Comparison of ENCODE assay signal across 20 cellular contexts in the genomic region with DNA sequence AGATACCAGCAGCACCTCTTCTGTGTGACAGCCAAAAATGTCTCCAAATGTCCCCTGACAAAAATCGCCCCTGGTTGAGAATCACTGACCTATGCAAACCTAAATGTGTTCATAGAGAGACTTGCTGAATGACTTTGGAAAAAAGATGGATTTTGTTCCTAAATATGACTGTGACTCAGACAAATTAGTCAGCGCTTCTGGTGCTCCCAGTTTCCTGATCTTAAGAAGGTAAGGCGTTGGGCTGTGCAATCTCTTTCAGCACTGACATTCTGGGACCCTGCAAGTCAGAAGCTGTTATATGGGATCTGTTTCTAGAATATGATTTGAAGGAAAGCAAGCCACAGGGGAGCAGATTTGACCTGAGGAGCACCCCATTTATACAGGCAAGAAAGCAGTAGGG.
DNase-seq lines count a peak whose midpoint lies in the region; ATAC-seq, FAIRE-seq and TF ChIP-seq lines count a peak whose summit lies in the region.
"Had no signal": no experiment of that assay in that cellular context is flagged by ENCODE, and none has a peak within 500 bp of the region (broad histone marks: within the 10 kb centered on the region; RNA-seq: fewer than 3 reads in every experiment).

No MANE protein-coding gene starts in this region.

- WGBS in sigmoid colon, 2 donors = 90 to 91% methylated on average over 3 of the region's 3 CpGs
- WGBS in adrenal gland, 4 donors = 88 to 93% (median 88%) methylated on average over 3 of the region's 3 CpGs

- no peak overlapping the region for H3K27ac ChIP-seq in breast epithelium
- no peak overlapping the region for H3K27ac ChIP-seq in astrocyte (ENCODE audit: low read depth, low read length)
- no peak overlapping the region for H3K27ac ChIP-seq in sigmoid colon
- H3K27ac ChIP-seq in adrenal gland = no peak overlapping the region
- H3K27ac ChIP-seq: 22Rv1, BLaER1, HL-60 had no signal

- H3K4me2 ChIP-seq in astrocyte (ENCODE audit: low read length) = peak overlapping the region; percentile 27
- H3K4me2 ChIP-seq: BLaER1 had no signal

- no peaks in the 10 kb centered on the region for H3K79me2 ChIP-seq in astrocyte (ENCODE audit: insufficient read depth, low read length)

- peaks cover 9 to 12% of the 10 kb centered on the region in 2 donors for H3K9me3 ChIP-seq in breast epithelium
- H3K9me3 ChIP-seq in astrocyte (ENCODE audit: insufficient read depth, low read depth, low read length) = no peaks in the 10 kb centered on the region
- peaks cover 0 to 6% (median 3%) of the 10 kb centered on the region in 4 donors for H3K9me3 ChIP-seq in sigmoid colon
- no peaks in the 10 kb centered on the region for H3K9me3 ChIP-seq in adrenal gland (replicated peaks in 1 of 3)

- no peak overlapping the region for H3K4me3 Mint-ChIP-seq in MCF 10A (ENCODE audit: unreplicated experiment)
- H3K4me3 Mint-ChIP-seq in astrocyte (ENCODE audit: unreplicated experiment) = no peak overlapping the region
- no peak overlapping the region for H3K4me3 Mint-ChIP-seq in activated naive CD4-positive, alpha-beta T cell treated with anti-CD3 and anti-CD28 coated beads for 36 hours
- H3K4me3 Mint-ChIP-seq in activated T-cell treated with anti-CD3 and anti-CD28 coated beads, Interleukin-2, amount 50 U/mL, for 72 hours = no peak overlapping the region
- H3K4me3 Mint-ChIP-seq: CD8-positive, alpha-beta memory T cell; HFFc6 had no signal

- H3K9me3 Mint-ChIP-seq in MCF 10A (ENCODE audit: unreplicated experiment) = no peaks in the 10 kb centered on the region
- H3K9me3 Mint-ChIP-seq in astrocyte (ENCODE audit: unreplicated experiment) = peaks cover 9% of the 10 kb centered on the region
- H3K9me3 Mint-ChIP-seq in activated naive CD4-positive, alpha-beta T cell treated with anti-CD3 and anti-CD28 coated beads for 36 hours = peaks cover 17% of the 10 kb centered on the region
- peaks cover 5 to 6% of the 10 kb centered on the region in 2 donors for H3K9me3 Mint-ChIP-seq in activated T-cell treated with anti-CD3 and anti-CD28 coated beads, Interleukin-2, amount 50 U/mL, for 72 hours

- TF ChIP-seq EP300 in sigmoid colon (IDR thresholded peaks at IDR 0.05) = no peak

- H3K4me3 ChIP-seq in breast epithelium = no peak overlapping the region
- H3K4me3 ChIP-seq in astrocyte (ENCODE audit: insufficient read depth, low read depth, low read length) = no peak overlapping the region
- no peak overlapping the region for H3K4me3 ChIP-seq in fibroblast of pulmonary artery (replicated peaks; ENCODE audit: low read depth, low read length)
- no peak overlapping the region for H3K4me3 ChIP-seq in sigmoid colon
- no peak overlapping the region for H3K4me3 ChIP-seq in adrenal gland
- H3K4me3 ChIP-seq: BLaER1 had no signal

- H3K4me1 Mint-ChIP-seq in MCF 10A (ENCODE audit: insufficient read depth, unreplicated experiment) (no peaks in the 10 kb centered on the region), astrocyte (ENCODE audit: low read depth, unreplicated experiment) (peaks cover 7% of the 10 kb centered on the region)
- no peaks in the 10 kb centered on the region for H3K4me1 Mint-ChIP-seq in activated naive CD4-positive, alpha-beta T cell treated with anti-CD3 and anti-CD28 coated beads for 36 hours (ENCODE audit: low read depth)
- H3K4me1 Mint-ChIP-seq in activated T-cell treated with anti-CD3 and anti-CD28 coated beads, Interleukin-2, amount 50 U/mL, for 72 hours (ENCODE audit: low read depth) = no peaks in the 10 kb centered on the region
- H3K4me1 Mint-ChIP-seq: CD8-positive, alpha-beta memory T cell had no signal

- CTCF ChIA-PET in MCF 10A (lab: Yijun Ruan, JAX) = interaction anchor here (0.5 to 1.5 kb wide), 4 partner anchors 12 to 192 kb away, joined by 3 to 4 read pairs (median 3); no protein-coding TSS in a partner anchor
- CTCF ChIA-PET in activated naive CD4-positive, alpha-beta T cell treated with anti-CD3 and anti-CD28 coated beads for 36 hours (lab: Charles Lee) = no interaction called here

- no peaks in the 10 kb centered on the region for H3K4me1 ChIP-seq in breast epithelium
- peaks cover 7% of the 10 kb centered on the region for H3K4me1 ChIP-seq in astrocyte (ENCODE audit: insufficient read depth, low read length)
- no peaks in the 10 kb centered on the region for H3K4me1 ChIP-seq in sigmoid colon
- H3K4me1 ChIP-seq in adrenal gland (replicated peaks in 1 of 2) = no peaks in the 10 kb centered on the region

- intact Hi-C loops in MCF 10A (cut with micrococcal nuclease) (no loop called here), breast epithelium (cut with DNase I; ENCODE audit: low total_unique reads) (no loop called here), sigmoid colon (cut with DNase I) (no loop called here), adrenal gland (cut with DNase I) (no loop called here)
- intact Hi-C loops in activated naive CD4-positive, alpha-beta T cell treated with anti-CD3 and anti-CD28 coated beads for 36 hours (cut with micrococcal nuclease) = no loop called here

- H3K9ac ChIP-seq in astrocyte (ENCODE audit: low read length) = no peak overlapping the region
- H3K9ac ChIP-seq: BLaER1 had no signal

- H4K20me1 ChIP-seq in astrocyte (ENCODE audit: insufficient read depth, low read length) = no peaks in the 10 kb centered on the region
- H4K20me1 ChIP-seq: BLaER1 had no signal

- TF ChIP-seq POLR2A in breast epithelium (IDR thresholded peaks at IDR 0.05) (no peak), sigmoid colon (IDR thresholded peaks at IDR 0.05) (no peak), adrenal gland (IDR thresholded peaks at IDR 0.05) (no peak)

- no peak overlapping the region for H3K27ac Mint-ChIP-seq in MCF 10A (ENCODE audit: low read depth, unreplicated experiment)
- no peak overlapping the region for H3K27ac Mint-ChIP-seq in astrocyte (ENCODE audit: unreplicated experiment)
- H3K27ac Mint-ChIP-seq in activated naive CD4-positive, alpha-beta T cell treated with anti-CD3 and anti-CD28 coated beads for 36 hours = no peak overlapping the region
- H3K27ac Mint-ChIP-seq in activated T-cell treated with anti-CD3 and anti-CD28 coated beads, Interleukin-2, amount 50 U/mL, for 72 hours = no peak overlapping the region
- H3K27ac Mint-ChIP-seq: HFFc6 had no signal

- no peak for ATAC-seq in activated T-cell treated with anti-CD3 and anti-CD28 coated beads, Interleukin-2, amount 50 U/mL, for 72 hours (replicated peaks in 1 of 2)

- BruUV-seq in MCF 10A (replicated peaks; lab: Mats Ljungman, UMichigan) = no TSS peak

- FAIRE-seq in astrocyte (lab: Jason Lieb, UNC) = peak; percentile 39
- FAIRE-seq: H1 had no signal

- POLR2A ChIA-PET in MCF 10A (lab: Yijun Ruan, JAX) = no interaction called here

- DNase-seq in MCF 10A (ENCODE audit: unreplicated experiment) = peak; percentile 19
- no peak for DNase-seq in breast epithelium (ENCODE audit: low spot score in 2 of 2)
- DNase-seq in astrocyte (ENCODE audit: low read depth) = peak; percentile 50
- peak; percentile 30 for DNase-seq in fibroblast of pulmonary artery (ENCODE audit: low read depth)
- DNase-seq in activated naive CD4-positive, alpha-beta T cell treated with anti-CD3 and anti-CD28 coated beads for 36 hours = no peak
- DNase-seq in activated T-cell treated with anti-CD3 and anti-CD28 coated beads, Interleukin-2, amount 50 U/mL, for 72 hours = no peak
- no peak for DNase-seq in sigmoid colon
- DNase-seq in adrenal gland = no peak
- DNase-seq: CD8-positive, alpha-beta memory T cell; HFFc6; Karpas-422; NCI-H1417 treated with DMSO at 0.1 percent for 48 hours; NCI-H2029 treated with DMSO at 0.1 percent for 48 hours; NCI-H510A; NCI-H82; RPMI8226 had no signal

- TF ChIP-seq CTCF in MCF 10A (IDR thresholded peaks at IDR 0.05; ENCODE audit: unreplicated experiment) (no peak), breast epithelium (IDR thresholded peaks at IDR 0.05) (no peak), astrocyte (IDR thresholded peaks at IDR 0.05; ENCODE audit: insufficient read depth, low read depth, low read length) (no peak), fibroblast of pulmonary artery (IDR thresholded peaks at IDR 0.05; ENCODE audit: low read length, missing control alignments) (no peak), sigmoid colon (IDR thresholded peaks at IDR 0.05) (no peak), adrenal gland (IDR thresholded peaks at IDR 0.05) (no peak)

- no peak overlapping the region for H2AFZ ChIP-seq in astrocyte (ENCODE audit: low read depth, low read length)

- H3K27me3 Mint-ChIP-seq in MCF 10A (ENCODE audit: insufficient read depth, unreplicated experiment) = no peaks in the 10 kb centered on the region
- no peaks in the 10 kb centered on the region for H3K27me3 Mint-ChIP-seq in astrocyte (ENCODE audit: low read depth, unreplicated experiment)
- H3K27me3 Mint-ChIP-seq in activated naive CD4-positive, alpha-beta T cell treated with anti-CD3 and anti-CD28 coated beads for 36 hours (ENCODE audit: low read depth) = no peaks in the 10 kb centered on the region
- H3K27me3 Mint-ChIP-seq in activated T-cell treated with anti-CD3 and anti-CD28 coated beads, Interleukin-2, amount 50 U/mL, for 72 hours (ENCODE audit: low read depth) = no peaks in the 10 kb centered on the region

- H3K27me3 ChIP-seq in breast epithelium (no peaks in the 10 kb centered on the region), astrocyte (ENCODE audit: insufficient read depth, low read length) (no peaks in the 10 kb centered on the region), sigmoid colon (no peaks in the 10 kb centered on the region), adrenal gland (no peaks in the 10 kb centered on the region)
- H3K27me3 ChIP-seq: BLaER1 had no signal

- H3K36me3 Mint-ChIP-seq in MCF 10A (ENCODE audit: insufficient read depth, unreplicated experiment) = peaks cover 6% of the 10 kb centered on the region
- H3K36me3 Mint-ChIP-seq in astrocyte (ENCODE audit: low read depth, unreplicated experiment) = no peaks in the 10 kb centered on the region
- peaks cover 15% of the 10 kb centered on the region for H3K36me3 Mint-ChIP-seq in activated naive CD4-positive, alpha-beta T cell treated with anti-CD3 and anti-CD28 coated beads for 36 hours (ENCODE audit: low read depth)
- peaks cover 3 to 5% of the 10 kb centered on the region in 2 donors for H3K36me3 Mint-ChIP-seq in activated T-cell treated with anti-CD3 and anti-CD28 coated beads, Interleukin-2, amount 50 U/mL, for 72 hours (ENCODE audit: insufficient read depth in 2 of 2)

- H3K36me3 ChIP-seq in breast epithelium = no peaks in the 10 kb centered on the region
- H3K36me3 ChIP-seq in astrocyte (ENCODE audit: insufficient read depth, low read length) = no peaks in the 10 kb centered on the region
- H3K36me3 ChIP-seq in sigmoid colon = no peaks in the 10 kb centered on the region
- H3K36me3 ChIP-seq in adrenal gland (replicated peaks in 1 of 2) = no peaks in the 10 kb centered on the region

Comparison
In these comparisons a context has a peak if more than half of its experiments do, and no peak if none do; other contexts are left out.
1. DNase-seq: peak in MCF 10A (single experiment), astrocyte (single experiment) and fibroblast of pulmonary artery (single experiment); none in breast epithelium (0 of 2), activated naive CD4-positive, alpha-beta T cell treated with anti-CD3 and anti-CD28 coated beads for 36 hours (single experiment), activated T-cell treated with anti-CD3 and anti-CD28 coated beads, Interleukin-2, amount 50 U/mL, for 72 hours (0 of 2), sigmoid colon (single experiment) and adrenal gland (0 of 7).